ENCODE assay signal across 8 cellular contexts in the genomic region with DNA sequence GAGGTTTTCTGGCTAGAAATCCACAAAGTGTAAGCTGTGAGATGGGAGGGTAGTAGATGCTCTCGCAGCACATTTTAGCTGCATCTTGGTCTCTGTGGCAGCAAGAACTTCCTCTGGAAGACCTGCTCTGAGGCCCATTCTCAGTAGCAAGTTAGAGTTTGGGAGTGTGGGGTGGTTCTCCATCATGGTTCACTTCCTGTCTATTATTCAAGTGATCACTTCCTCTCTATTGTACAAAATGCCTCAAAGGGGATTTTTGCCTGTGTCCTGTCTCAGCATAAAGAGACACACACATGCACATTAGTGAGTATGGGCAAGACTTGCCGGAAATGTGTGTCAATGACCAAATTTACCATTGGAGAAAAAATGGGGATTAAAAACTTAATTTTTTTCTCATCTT. TPM values are rescaled to one million over a fixed set of nuclear protein-coding genes. Genes with fewer than 3 reads are reported as not detected.
DNase-seq lines count a peak whose midpoint lies in the region; ATAC-seq lines count a peak whose summit lies in the region.

No MANE protein-coding gene starts in this region.

- no peaks in the 10 kb centered on the region for H3K4me1 ChIP-seq in HAP-1

- ATAC-seq in GM18858 (IDR thresholded peaks at IDR 0.05; ENCODE audit: unreplicated experiment) (peak; percentile 90), GM21528 (IDR thresholded peaks at IDR 0.05; ENCODE audit: low FRiP score, unreplicated experiment) (peak; percentile 81), HG03442 (IDR thresholded peaks at IDR 0.05; ENCODE audit: unreplicated experiment) (peak; percentile 90), esophagus mucosa (peak; percentile 19)

- H3K36me3 ChIP-seq in HAP-1 (replicated peaks): no peaks in the 10 kb centered on the region

- H3K27me3 ChIP-seq in HAP-1 (ENCODE audit: low read depth): no peaks in the 10 kb centered on the region

- H3K9me3 ChIP-seq in HAP-1: no peaks in the 10 kb centered on the region

- no peak overlapping the region for H3K4me3 ChIP-seq in HAP-1

- in situ Hi-C loops in HAP-1 (cut with MboI; ENCODE audit: low sequenced_read_pairs): no loop called here
- in situ Hi-C loops in KBM-7 (cut with MboI; ENCODE audit: low pct_unique_long_range_greater_than_20kb, low sequenced_read_pairs): no loop called here

- DNase-seq in LoVo (ENCODE audit: low spot score) (no peak), HAP-1 (ENCODE audit: low spot score in 2 of 2) (no peak), KBM-7 (no peak), NCI-H1092 (lab: John Stamatoyannopoulos, UW) (no peak)

RNA-seq across cellular contexts. Expression of gene LYRM2, which starts 42.5 kb away (rescaled TPM):
- 24.7 TPM for total RNA-seq in esophagus mucosa

Comparison
In these comparisons a context has a peak if more than half of its experiments do, and no peak if none do; other contexts are left out.
1. ATAC-seq: peak in every context shown above with its lines; median percentile 90 in GM18858; 90 in HG03442; 81 in GM21528; 19 in esophagus mucosa.